10 cellular contexts compared by ENCODE assay signal in the genomic region with DNA sequence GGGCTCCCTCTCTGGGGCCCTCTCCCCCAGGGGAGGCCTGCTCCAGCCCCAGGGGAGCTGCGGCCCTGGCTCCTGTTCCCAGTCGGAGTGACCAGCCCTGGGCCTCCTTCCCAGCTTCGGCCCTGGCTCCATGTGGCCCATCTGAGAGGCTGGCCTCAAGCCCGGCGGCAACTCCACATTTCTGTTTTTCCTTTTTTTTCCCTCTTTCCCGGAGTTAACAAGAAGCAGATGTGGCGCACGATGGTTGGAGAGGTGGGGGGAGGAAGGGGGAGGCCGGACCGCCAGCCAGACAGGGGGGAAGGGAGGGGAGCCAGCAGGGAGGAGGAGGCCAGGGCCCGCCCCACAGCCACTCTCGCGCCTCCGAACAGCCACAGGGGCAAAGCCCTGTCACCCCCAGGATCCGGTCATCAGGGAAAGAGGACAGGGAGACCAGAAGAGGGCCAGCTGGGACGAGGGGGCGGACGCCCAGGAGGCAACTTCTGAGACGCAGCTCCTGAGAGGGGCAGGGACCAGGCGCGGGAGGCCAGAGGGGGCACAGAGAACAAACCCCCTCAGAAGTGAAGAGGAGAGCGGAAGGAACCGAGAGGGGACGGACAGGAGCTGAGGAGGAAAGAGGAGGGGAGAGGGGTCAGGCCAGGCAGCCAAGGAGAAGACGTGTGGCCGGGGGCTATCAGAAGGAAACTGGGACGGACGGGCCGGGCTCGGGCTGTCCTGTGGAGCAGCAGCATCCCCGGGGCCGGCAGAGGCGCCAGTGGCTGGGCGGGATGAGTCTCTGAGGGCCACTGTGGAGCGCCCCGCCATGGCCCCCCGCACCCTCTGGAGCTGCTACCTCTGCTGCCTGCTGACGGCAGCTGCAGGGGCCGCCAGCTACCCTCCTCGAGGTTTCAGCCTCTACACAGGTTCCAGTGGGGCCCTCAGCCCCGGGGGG. TPM values are rescaled to one million over a fixed set of nuclear protein-coding genes. Genes with fewer than 3 reads are reported as not detected.
DNase-seq lines count a peak whose midpoint lies in the region; ATAC-seq and TF ChIP-seq lines count a peak whose summit lies in the region.
"Had no signal": no experiment of that assay in that cellular context is flagged by ENCODE, and none has a peak within 500 bp of the region (broad histone marks: within the 10 kb centered on the region; RNA-seq: fewer than 3 reads in every experiment).

A gene (plus strand): TSS at position 349 of the 928 bp plus-strand sequence. CDS start 451 bp downstream, at position 800.

- ATAC-seq in natural killer cell treated with Interleukin-12 subunit alpha and Interleukin-12 subunit beta and Interleukin-15 and Interleukin-18, amount 100 ng/mL, for 72 hours, result no peak
- ATAC-seq in natural killer cell (no peak), HG03280 (IDR thresholded peaks at IDR 0.05; ENCODE audit: unreplicated experiment) (no peak)
- ATAC-seq in stimulated activated naive CD8-positive, alpha-beta T cell treated with anti-CD3 and anti-CD28 coated beads, Interleukin-15, Interleukin-2, amounts not matched to agents 100 U/mL and 50 U/mL, for 24 hours, result no peak

- no peaks in the 10 kb centered on the region for H3K9me3 ChIP-seq in esophagus squamous epithelium

- WGBS in esophagus squamous epithelium, 2 donors, result 40 to 57% methylated on average over 17 to 23 of the region's 41 CpGs

- H3K36me3 Mint-ChIP-seq in natural killer cell treated with Interleukin-12 subunit alpha and Interleukin-12 subunit beta and Interleukin-15 and Interleukin-18, amount 100 ng/mL, for 72 hours, result no peaks in the 10 kb centered on the region
- H3K36me3 Mint-ChIP-seq in natural killer cell, result no peaks in the 10 kb centered on the region

- no peaks in the 10 kb centered on the region for H3K9me3 Mint-ChIP-seq in natural killer cell treated with Interleukin-12 subunit alpha and Interleukin-12 subunit beta and Interleukin-15 and Interleukin-18, amount 100 ng/mL, for 72 hours
- no peaks in the 10 kb centered on the region for H3K9me3 Mint-ChIP-seq in natural killer cell

- H3K27me3 ChIP-seq in esophagus squamous epithelium, result no peaks in the 10 kb centered on the region

- no peaks in the 10 kb centered on the region for H3K27me3 Mint-ChIP-seq in natural killer cell treated with Interleukin-12 subunit alpha and Interleukin-12 subunit beta and Interleukin-15 and Interleukin-18, amount 100 ng/mL, for 72 hours
- H3K27me3 Mint-ChIP-seq in natural killer cell (ENCODE audit: low read depth in 2 of 2), result no peaks in the 10 kb centered on the region

- peak within 1 kb of the TSS; percentile 71 to 98 (median 84) for H3K27ac ChIP-seq in esophagus squamous epithelium

- peaks cover 21 to 91% (median 37%) of the 10 kb centered on the region in 3 donors for H3K4me1 ChIP-seq in esophagus squamous epithelium

- no peaks in the 10 kb centered on the region for H3K36me3 ChIP-seq in esophagus squamous epithelium

- intact Hi-C loops in natural killer cell (cut with micrococcal nuclease) (no loop called here), esophagus squamous epithelium (cut with DNase I) (no loop called here)

- peak in 2 of 4 donors; percentile 13 to 41 for TF ChIP-seq POLR2A in esophagus squamous epithelium (IDR thresholded peaks at IDR 0.05)

- peak within 1 kb of the TSS; percentile 28 to 63 (median 48) for H3K4me3 ChIP-seq in esophagus squamous epithelium

- no peak for TF ChIP-seq CTCF in natural killer cell (IDR thresholded peaks at IDR 0.05)
- no peak for TF ChIP-seq CTCF in esophagus squamous epithelium (IDR thresholded peaks at IDR 0.05)

- no peak for DNase-seq in natural killer cell treated with Interleukin-12 subunit alpha and Interleukin-12 subunit beta and Interleukin-15 and Interleukin-18, amount 100 ng/mL, for 72 hours (ENCODE audit: low spot score)
- DNase-seq in natural killer cell, result no peak
- no peak for DNase-seq in esophagus squamous epithelium (lab: John Stamatoyannopoulos, UW)
- peak; percentile 16 for DNase-seq in myocyte (ENCODE audit: low read depth)
- no peak for DNase-seq in A172 (ENCODE audit: low spot score)
- DNase-seq in stimulated activated naive CD8-positive, alpha-beta T cell treated with anti-CD3 and anti-CD28 coated beads, Interleukin-15, Interleukin-2, amounts not matched to agents 100 U/mL and 50 U/mL, for 24 hours, result no peak
- DNase-seq in COLO829 (ENCODE audit: low spot score), result no peak
- DNase-seq: DND-41, NCI-H524 had no signal

- H3K4me3 Mint-ChIP-seq in natural killer cell treated with Interleukin-12 subunit alpha and Interleukin-12 subunit beta and Interleukin-15 and Interleukin-18, amount 100 ng/mL, for 72 hours, result peak within 1 kb of the TSS; percentile 42
- H3K4me3 Mint-ChIP-seq in natural killer cell, result no peak within 1 kb of the TSS

- H3K4me1 Mint-ChIP-seq in natural killer cell treated with Interleukin-12 subunit alpha and Interleukin-12 subunit beta and Interleukin-15 and Interleukin-18, amount 100 ng/mL, for 72 hours (ENCODE audit: low read depth in 2 of 2), result peaks cover 49 to 60% of the 10 kb centered on the region in 2 donors
- H3K4me1 Mint-ChIP-seq in natural killer cell, result peaks cover 35 to 53% of the 10 kb centered on the region in 2 donors

- H3K27ac Mint-ChIP-seq in natural killer cell treated with Interleukin-12 subunit alpha and Interleukin-12 subunit beta and Interleukin-15 and Interleukin-18, amount 100 ng/mL, for 72 hours, result peak within 1 kb of the TSS; percentile 96 to 98
- peak within 1 kb of the TSS in 1 of 2 donors; percentile 63 for H3K27ac Mint-ChIP-seq in natural killer cell

RNA-seq across cellular contexts. Expression of the gene that starts here (rescaled TPM):
- 10 to 100 TPM in 1 of 2 donors, 1 to 10 TPM in 1; 8.7 to 14.2 TPM for total RNA-seq in natural killer cell treated with Interleukin-12 subunit alpha and Interleukin-12 subunit beta and Interleukin-15 and Interleukin-18, amount 100 ng/mL, for 72 hours
- total RNA-seq in natural killer cell, result under 1 TPM; 0.31 to 0.78 (median 0.41) TPM
- 10 to 100 TPM in 2 of 4 donors, 1 to 10 TPM in 2; 6.2 to 27.8 (median 9.9) TPM for total RNA-seq in esophagus squamous epithelium
- 4.3 and 6.8 TPM in 2 replicates for total RNA-seq in myocyte
- 8.5 TPM for polyA plus RNA-seq in myocyte (2012)
- total RNA-seq in A172 (2014; rRNA removed; shearing (Covaris generic)), result 0.10 and 0.47 TPM in 2 replicates
